ENCODE assay signal across 1 cellular context in genomic region chr12:112184056-112184887, GRCh38.
A peak's percentile ranks its signal among the peaks of the same experiment; 100 is the strongest.
TF ChIP-seq lines count a peak whose summit lies in the region.

No MANE protein-coding gene starts in this region.

TF ChIP-seq in HEK293, 187 proteins besides CTCF, POLR2A, EP300 and RAD21:
- TF ChIP-seq ZNF639 (tag by site-specific recombination; IDR thresholded peaks at IDR 0.05) (no peak), EGR2 (tag by site-specific recombination; IDR thresholded peaks at IDR 0.05; ENCODE audit: low read depth) (peak; percentile 52)
